ENCODE assay signal across 18 cellular contexts in genomic region chr1:1604374-1605033, GRCh38. TPM values are rescaled to one million over a fixed set of nuclear protein-coding genes. Genes with fewer than 3 reads are reported as not detected.
"Had no signal": no experiment of that assay in that cellular context is flagged by ENCODE, and none has a peak within 500 bp of the region (broad histone marks: within the 10 kb centered on the region; RNA-seq: fewer than 3 reads in every experiment).

No MANE protein-coding gene starts in this region.

- H3K9me3 Mint-ChIP-seq: activated CD4-positive, alpha-beta T cell treated with anti-CD3 and anti-CD28 coated beads, Interleukin-2, amount 10 ng/mL, durations not matched to agents 7 days and 5 days; central memory CD8-positive, alpha-beta T cell; stimulated activated naive CD8-positive, alpha-beta T cell treated with anti-CD3 and anti-CD28 coated beads, Interleukin-15, amount 100 ng/mL, for 72 hours had no signal

- ATAC-seq: activated CD8-positive, alpha-beta memory T cell treated with anti-CD3 and anti-CD28 coated beads, Interleukin-2, amount 10 ng/mL, durations not matched to agents 7 days and 5 days; body of pancreas; esophagus mucosa; left ventricle myocardium superior; psoas muscle; sciatic nerve; stimulated activated naive CD8-positive, alpha-beta T cell treated with anti-CD3 and anti-CD28 coated beads, Interleukin-15, amount 100 ng/mL, for 72 hours had no signal

- H3K27me3 ChIP-seq: body of pancreas had no signal

- DNase-seq: activated CD4-positive, alpha-beta T cell treated with anti-CD3 and anti-CD28 coated beads, Interleukin-2, amount 10 ng/mL, durations not matched to agents 7 days and 5 days; activated CD8-positive, alpha-beta memory T cell treated with anti-CD3 and anti-CD28 coated beads, Interleukin-2, amount 10 ng/mL, durations not matched to agents 7 days and 5 days; activated naive CD4-positive, alpha-beta T cell treated with anti-CD3 and anti-CD28 coated beads, Interleukin-2, amount 50 U/mL, for 16 hours; amniotic stem cell; dermis blood vessel endothelial cell; hippocampal formation; mesendoderm; psoas muscle; stimulated activated CD4-positive, alpha-beta T cell treated with anti-CD3 and anti-CD28 coated beads, Interleukin-12 subunit alpha, Interleukin-12 subunit beta, amount 100 ng/mL, for 4 hours; stimulated activated CD4-positive, alpha-beta T cell treated with anti-CD3 and anti-CD28 coated beads, Interleukin-4, amount 100 ng/mL, for 1 hour; stimulated activated CD8-positive, alpha-beta memory T cell treated with anti-CD3 and anti-CD28 coated beads, Interleukin-4, amount 100 ng/mL, for 48 hours; stimulated activated naive CD8-positive, alpha-beta T cell treated with anti-CD3 and anti-CD28 coated beads, Interleukin-15, amount 100 ng/mL, for 72 hours had no signal

- H3K27ac ChIP-seq: body of pancreas, psoas muscle, thoracic aorta had no signal

- H3K36me3 ChIP-seq: thoracic aorta had no signal

- H3K27me3 Mint-ChIP-seq: activated CD4-positive, alpha-beta T cell treated with anti-CD3 and anti-CD28 coated beads, Interleukin-2, amount 10 ng/mL, durations not matched to agents 7 days and 5 days; central memory CD8-positive, alpha-beta T cell had no signal

- H3K9me3 ChIP-seq: body of pancreas, psoas muscle, thoracic aorta had no signal

- H3K36me3 Mint-ChIP-seq: activated CD8-positive, alpha-beta memory T cell treated with anti-CD3 and anti-CD28 coated beads, Interleukin-2, amount 10 ng/mL, durations not matched to agents 7 days and 5 days had no signal

- H3K4me3 ChIP-seq: body of pancreas, psoas muscle, thoracic aorta had no signal

- H3K4me3 Mint-ChIP-seq: activated CD4-positive, alpha-beta T cell treated with anti-CD3 and anti-CD28 coated beads, Interleukin-2, amount 10 ng/mL, durations not matched to agents 7 days and 5 days; activated CD8-positive, alpha-beta memory T cell treated with anti-CD3 and anti-CD28 coated beads, Interleukin-2, amount 10 ng/mL, durations not matched to agents 7 days and 5 days; central memory CD8-positive, alpha-beta T cell had no signal

- H3K27ac Mint-ChIP-seq: activated CD8-positive, alpha-beta memory T cell treated with anti-CD3 and anti-CD28 coated beads, Interleukin-2, amount 10 ng/mL, durations not matched to agents 7 days and 5 days; stimulated activated naive CD8-positive, alpha-beta T cell treated with anti-CD3 and anti-CD28 coated beads, Interleukin-15, amount 100 ng/mL, for 72 hours had no signal

RNA-seq across cellular contexts. Expression of gene MMP23B, which starts 27.5 kb away (rescaled TPM):
- total RNA-seq: dermis blood vessel endothelial cell had no signal
